In the genomic region with DNA sequence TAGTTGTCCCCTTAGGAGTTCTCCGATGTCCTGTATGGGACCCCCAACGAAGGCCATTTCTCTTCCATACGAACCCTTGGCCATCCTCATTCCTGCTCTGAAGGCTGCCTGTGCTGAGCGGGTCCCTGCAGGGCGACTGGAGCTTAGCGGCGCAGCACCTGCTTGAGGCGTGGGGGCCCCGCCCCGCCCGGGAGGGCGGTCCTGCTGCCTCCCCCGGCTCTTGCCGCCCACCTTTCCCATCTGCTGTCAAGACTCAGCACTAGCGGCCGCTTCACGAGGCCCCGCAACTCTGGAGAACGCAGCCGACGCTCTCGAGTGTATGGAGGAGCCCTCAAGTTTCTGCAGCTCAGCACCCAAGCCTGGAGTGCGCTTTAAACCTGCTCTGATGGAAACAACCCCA, we compare ENCODE assay signal across 3 cellular contexts.
"Had no signal": no experiment of that assay in that cellular context is flagged by ENCODE, and none has a peak within 500 bp of the region (broad histone marks: within the 10 kb centered on the region; RNA-seq: fewer than 3 reads in every experiment).

No MANE protein-coding gene starts in this region.

- H3K4me3 ChIP-seq: GM12878 had no signal

- DNase-seq: GDM1, GF-D8 had no signal

- ATAC-seq: GM12878 had no signal
